20 cellular contexts compared by ENCODE assay signal in the genomic region with DNA sequence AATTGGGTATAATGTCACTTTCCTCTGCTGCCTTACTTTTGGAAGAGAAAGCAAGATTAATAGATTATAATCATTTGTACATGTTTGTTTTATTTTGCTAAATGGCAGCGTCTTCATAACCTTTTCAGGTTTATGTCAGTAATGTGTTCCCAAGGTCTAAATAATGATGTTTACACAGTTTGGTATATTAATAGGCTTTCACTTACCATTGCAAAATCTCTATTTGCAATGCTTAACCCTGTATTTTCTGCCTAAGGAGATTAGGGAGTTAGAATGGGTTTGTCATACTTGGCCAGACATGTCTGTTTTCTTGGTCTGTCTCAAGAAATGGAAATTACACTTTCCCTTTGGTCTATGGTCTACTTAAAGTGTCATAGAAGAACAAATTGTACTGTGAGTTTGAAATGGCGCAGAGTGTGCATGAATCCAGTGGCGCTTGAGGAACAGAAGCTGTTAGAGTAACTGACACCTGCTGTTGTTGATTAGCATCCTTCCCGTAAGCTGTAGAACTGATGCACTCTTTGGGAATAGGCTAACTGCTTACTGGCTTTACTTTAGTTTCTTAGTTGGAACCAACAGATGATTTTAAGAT.
"Had no signal": no experiment of that assay in that cellular context is flagged by ENCODE, and none has a peak within 500 bp of the region (broad histone marks: within the 10 kb centered on the region; RNA-seq: fewer than 3 reads in every experiment).

No MANE protein-coding gene starts in this region.

- H3K27me3 ChIP-seq: dorsolateral prefrontal cortex, foreskin keratinocyte, neutrophil, tibial artery had no signal

- H3K4me3 ChIP-seq: dorsolateral prefrontal cortex, lower lobe of right lung, tibial artery had no signal

- H3K9me3 ChIP-seq: lower lobe of right lung, neutrophil, tibial artery had no signal

- DNase-seq: activated CD4-positive, alpha-beta T cell treated with anti-CD3 and anti-CD28 coated beads for 1 hour; activated CD4-positive, alpha-beta T cell treated with anti-CD3 and anti-CD28 coated beads, Interleukin-2, amount 50 U/mL, for 4 hours; activated gamma-delta T cell; amygdala; dorsolateral prefrontal cortex; endodermal cell; foreskin keratinocyte; glutamatergic neuron; hippocampal formation; islet precursor cell; lower lobe of right lung; natural killer cell; stimulated activated CD4-positive, alpha-beta T cell treated with anti-CD3 and anti-CD28 coated beads, Interleukin-12 subunit alpha, Interleukin-12 subunit beta, amount 100 ng/mL, for 4 hours; stimulated activated CD4-positive, alpha-beta T cell treated with anti-CD3 and anti-CD28 coated beads, Interleukin-1b, Interleukin-23, amount 100 ng/mL, for 48 hours; stimulated activated CD8-positive, alpha-beta memory T cell treated with anti-CD3 and anti-CD28 coated beads, Interleukin-4, amount 100 ng/mL, for 48 hours; stimulated activated naive CD4-positive, alpha-beta T cell; T-helper 1 cell; tibial artery had no signal

- H3K36me3 ChIP-seq: lower lobe of right lung, neutrophil, tibial artery had no signal

- ATAC-seq: foreskin keratinocyte, lower lobe of right lung, natural killer cell had no signal

- H3K27ac ChIP-seq: dorsolateral prefrontal cortex, epithelial cell of prostate, foreskin keratinocyte, lower lobe of right lung, neutrophil, tibial artery had no signal

- H3K4me1 ChIP-seq: foreskin keratinocyte, lower lobe of right lung, tibial artery had no signal
